Comparison of ENCODE assay signal across 11 cellular contexts in the genomic region with DNA sequence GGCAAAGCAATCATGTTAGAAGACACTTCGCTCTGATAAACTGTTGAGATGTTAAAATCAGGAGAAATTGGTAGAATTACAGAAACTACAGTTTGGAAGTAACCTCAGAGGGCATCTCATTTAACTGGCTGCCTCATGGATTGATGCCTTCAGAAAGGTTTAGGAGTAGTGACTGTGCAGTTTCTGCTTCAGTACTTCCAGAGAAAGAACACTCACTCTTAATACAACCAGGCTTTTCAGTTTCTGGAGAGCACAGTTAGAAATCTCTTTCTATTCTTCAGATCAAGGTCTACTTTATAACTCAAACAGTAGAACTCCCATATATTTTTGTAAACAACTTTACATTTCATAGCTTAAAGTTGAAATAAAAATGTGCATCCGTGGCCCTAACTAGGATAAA.
DNase-seq lines count a peak whose midpoint lies in the region; ATAC-seq and TF ChIP-seq lines count a peak whose summit lies in the region.
"Had no signal": no experiment of that assay in that cellular context is flagged by ENCODE, and none has a peak within 500 bp of the region (broad histone marks: within the 10 kb centered on the region; RNA-seq: fewer than 3 reads in every experiment).

No MANE protein-coding gene starts in this region.

- DNase-seq in HCT116 (ENCODE audit: low read depth, low spot score) (no peak), PC-9 (no peak), medulla oblongata (ENCODE audit: extremely low spot score) (peak; percentile 11), retina (peak; percentile 55), NCI-H2107 (lab: John Stamatoyannopoulos, UW) (no peak), NCI-H524 (lab: John Stamatoyannopoulos, UW) (no peak)
- DNase-seq: C1 segment of cervical spinal cord; CD4-positive, alpha-beta T cell; DND-41; GDM1 had no signal

- no peak overlapping the region for H3K4me2 ChIP-seq in HCT116 (ENCODE audit: low read length)
- H3K4me2 ChIP-seq in PC-9 = no peak overlapping the region

- H3K9me2 ChIP-seq in HCT116 (ENCODE audit: insufficient read depth) (no peaks in the 10 kb centered on the region), PC-9 (ENCODE audit: insufficient read depth) (no peaks in the 10 kb centered on the region; the same call in 1 of the 2 replicates)

- TF ChIP-seq RAD21 in HCT116 (IDR thresholded peaks at IDR 0.05; ENCODE audit: low read depth) = no peak

- ATAC-seq in HCT116 (no peak), HG03565 (IDR thresholded peaks at IDR 0.05; ENCODE audit: unreplicated experiment) (no peak)

- BruUV-seq in HCT116 (replicated peaks; lab: Mats Ljungman, UMichigan) = no TSS peak
- BruUV-seq in PC-9 (replicated peaks; lab: Mats Ljungman, UMichigan) = no TSS peak

- TF ChIP-seq POLR2A in HCT116 (IDR thresholded peaks at IDR 0.05; ENCODE audit: borderline replicate concordance, extremely low read depth, insufficient read depth, insufficient read length) = no peak

- H2AFZ ChIP-seq in HCT116 (ENCODE audit: low read depth, low read length, poor library complexity, severe bottlenecking) = peak overlapping the region; percentile 13
- 0 out of 2 replicates have a peak overlapping the region, but pooled peaks have one; percentile 53 for H2AFZ ChIP-seq in PC-9

- H3K79me2 ChIP-seq in HCT116 (ENCODE audit: insufficient read depth, low read length) (peaks cover 15% of the 10 kb centered on the region), PC-9 (ENCODE audit: low read depth) (no peaks in the 10 kb centered on the region)

- H3K27me3 ChIP-seq in HCT116 (ENCODE audit: insufficient read depth, low read length) (no peaks in the 10 kb centered on the region), PC-9 (ENCODE audit: insufficient read depth, low read depth) (no peaks in the 10 kb centered on the region)

- H4K20me1 ChIP-seq in HCT116 (ENCODE audit: insufficient read depth) (no peaks in the 10 kb centered on the region), PC-9 (ENCODE audit: insufficient read depth) (no peaks in the 10 kb centered on the region)

- H3K36me3 ChIP-seq in HCT116 (ENCODE audit: control insufficient read depth in 1 of 2, insufficient read depth in 2 of 2, low read length in 2 of 2) = no peaks in the 10 kb centered on the region
- H3K36me3 ChIP-seq in PC-9 (ENCODE audit: low read depth) = no peaks in the 10 kb centered on the region

- intact Hi-C loops in HCT116 (cut with micrococcal nuclease) (no loop called here), PC-9 (cut with micrococcal nuclease; ENCODE audit: unreplicated experiment) (no loop called here)

- no peaks in the 10 kb centered on the region for H3F3A ChIP-seq in PC-9 (ENCODE audit: insufficient read depth, low read depth)

- H3K9me3 ChIP-seq in HCT116 (ENCODE audit: control insufficient read depth in 1 of 2, insufficient read depth in 1 of 2, low read depth in 1 of 2, low read length in 2 of 2) = no peaks in the 10 kb centered on the region
- no peaks in the 10 kb centered on the region for H3K9me3 ChIP-seq in PC-9 (ENCODE audit: insufficient read depth, low read depth)

- RAD21 ChIA-PET in HCT116 (lab: Charles Lee; ENCODE audit: low non-redundant PET in 1 of 2, low total read pairs in 2 of 2, uncharacterized antibody in 2 of 2, unreplicated experiment in 2 of 2) = no interaction called here

- TF ChIP-seq CTCF in HCT116 (IDR thresholded peaks at IDR 0.05 in 2 of 3, conservative IDR thresholded peaks at IDR 0.05 in 1 of 3; ENCODE audit: borderline replicate concordance in 1 of 3, insufficient read depth in 1 of 3, low read depth in 2 of 3, low read length in 2 of 3) (no peak), PC-9 (conservative IDR thresholded peaks at IDR 0.05) (no peak)

- H3K4me1 ChIP-seq in HCT116 (ENCODE audit: control insufficient read depth in 1 of 2, insufficient read depth in 2 of 2, low read length in 2 of 2) (peaks cover 3 to 12% of the 10 kb centered on the region in 2 experiments; a peak in 3 of 4 replicates), PC-9 (replicated peaks; ENCODE audit: insufficient read depth) (peaks cover 15% of the 10 kb centered on the region)

- POLR2A ChIA-PET in HCT116 (lab: Charles Lee) = no interaction called here
- POLR2A ChIA-PET in PC-9 (lab: Charles Lee; ENCODE audit: unreplicated experiment) = no interaction called here

- no peak overlapping the region for H3K9ac ChIP-seq in HCT116 (ENCODE audit: low read length)

- H3K4me3 ChIP-seq in HCT116 (replicated peaks in 1 of 2; ENCODE audit: low read depth in 1 of 2, low read length in 2 of 2) = no peak overlapping the region
- no peak overlapping the region for H3K4me3 ChIP-seq in PC-9

- no peak overlapping the region for H3K27ac ChIP-seq in HCT116 (ENCODE audit: low read depth, low read length)
- H3K27ac ChIP-seq in PC-9 = no peak overlapping the region

- CTCF ChIA-PET in HCT116 (lab: Charles Lee) (no interaction called here), PC-9 (lab: Charles Lee) (no interaction called here)

TF ChIP-seq in HCT116, 20 proteins besides CTCF, POLR2A, EP300 and RAD21:
- TF ChIP-seq FOSL1 (IDR thresholded peaks at IDR 0.05; ENCODE audit: low read depth) = no peak
- TF ChIP-seq JUND (IDR thresholded peaks at IDR 0.05) = no peak
- TF ChIP-seq, protein P1, sequence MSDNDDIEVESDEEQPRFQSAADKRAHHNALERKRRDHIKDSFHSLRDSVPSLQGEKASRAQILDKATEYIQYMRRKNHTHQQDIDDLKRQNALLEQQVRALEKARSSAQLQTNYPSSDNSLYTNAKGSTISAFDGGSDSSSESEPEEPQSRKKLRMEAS (IDR thresholded peaks at IDR 0.05) = no peak
- no peak for TF ChIP-seq SRF (IDR thresholded peaks at IDR 0.05; ENCODE audit: low read depth)
- TF ChIP-seq, protein P2, sequence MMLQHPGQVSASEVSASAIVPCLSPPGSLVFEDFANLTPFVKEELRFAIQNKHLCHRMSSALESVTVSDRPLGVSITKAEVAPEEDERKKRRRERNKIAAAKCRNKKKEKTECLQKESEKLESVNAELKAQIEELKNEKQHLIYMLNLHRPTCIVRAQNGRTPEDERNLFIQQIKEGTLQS (IDR thresholded peaks at IDR 0.05) = no peak
- TF ChIP-seq YY1 (IDR thresholded peaks at IDR 0.05; ENCODE audit: extremely low read depth, insufficient replicate concordance, low read depth, low read length) = no peak
- no peak for TF ChIP-seq ELF1 (IDR thresholded peaks at IDR 0.05; ENCODE audit: borderline replicate concordance, low read depth)
- no peak for TF ChIP-seq TCF7L2 (IDR thresholded peaks at IDR 0.05; ENCODE audit: borderline replicate concordance, extremely low read depth, insufficient read depth, insufficient read length)
- no peak for TF ChIP-seq POLR2AphosphoS5 (IDR thresholded peaks at IDR 0.05; ENCODE audit: low read depth, low read length)
- TF ChIP-seq CBX3 (IDR thresholded peaks at IDR 0.05; ENCODE audit: low read depth) = no peak
- TF ChIP-seq SP1 (IDR thresholded peaks at IDR 0.05; ENCODE audit: low read depth) = no peak
- TF ChIP-seq EZH2phosphoT487 (IDR thresholded peaks at IDR 0.05; ENCODE audit: borderline replicate concordance) = no peak
- TF ChIP-seq SIN3A (IDR thresholded peaks at IDR 0.05; ENCODE audit: low read depth) = no peak
- no peak for TF ChIP-seq ZNF274 (IDR thresholded peaks at IDR 0.05; ENCODE audit: low read depth, low read length)
- TF ChIP-seq, protein P3, sequence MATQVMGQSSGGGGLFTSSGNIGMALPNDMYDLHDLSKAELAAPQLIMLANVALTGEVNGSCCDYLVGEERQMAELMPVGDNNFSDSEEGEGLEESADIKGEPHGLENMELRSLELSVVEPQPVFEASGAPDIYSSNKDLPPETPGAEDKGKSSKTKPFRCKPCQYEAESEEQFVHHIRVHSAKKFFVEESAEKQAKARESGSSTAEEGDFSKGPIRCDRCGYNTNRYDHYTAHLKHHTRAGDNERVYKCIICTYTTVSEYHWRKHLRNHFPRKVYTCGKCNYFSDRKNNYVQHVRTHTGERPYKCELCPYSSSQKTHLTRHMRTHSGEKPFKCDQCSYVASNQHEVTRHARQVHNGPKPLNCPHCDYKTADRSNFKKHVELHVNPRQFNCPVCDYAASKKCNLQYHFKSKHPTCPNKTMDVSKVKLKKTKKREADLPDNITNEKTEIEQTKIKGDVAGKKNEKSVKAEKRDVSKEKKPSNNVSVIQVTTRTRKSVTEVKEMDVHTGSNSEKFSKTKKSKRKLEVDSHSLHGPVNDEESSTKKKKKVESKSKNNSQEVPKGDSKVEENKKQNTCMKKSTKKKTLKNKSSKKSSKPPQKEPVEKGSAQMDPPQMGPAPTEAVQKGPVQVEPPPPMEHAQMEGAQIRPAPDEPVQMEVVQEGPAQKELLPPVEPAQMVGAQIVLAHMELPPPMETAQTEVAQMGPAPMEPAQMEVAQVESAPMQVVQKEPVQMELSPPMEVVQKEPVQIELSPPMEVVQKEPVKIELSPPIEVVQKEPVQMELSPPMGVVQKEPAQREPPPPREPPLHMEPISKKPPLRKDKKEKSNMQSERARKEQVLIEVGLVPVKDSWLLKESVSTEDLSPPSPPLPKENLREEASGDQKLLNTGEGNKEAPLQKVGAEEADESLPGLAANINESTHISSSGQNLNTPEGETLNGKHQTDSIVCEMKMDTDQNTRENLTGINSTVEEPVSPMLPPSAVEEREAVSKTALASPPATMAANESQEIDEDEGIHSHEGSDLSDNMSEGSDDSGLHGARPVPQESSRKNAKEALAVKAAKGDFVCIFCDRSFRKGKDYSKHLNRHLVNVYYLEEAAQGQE (IDR thresholded peaks at IDR 0.05; ENCODE audit: low read depth) = no peak
- TF ChIP-seq CEBPB (IDR thresholded peaks at IDR 0.05; ENCODE audit: low read depth) = no peak
- no peak for TF ChIP-seq EZH2 (IDR thresholded peaks at IDR 0.05)
- no peak for TF ChIP-seq EGR1 (IDR thresholded peaks at IDR 0.05; ENCODE audit: low read depth)
- no peak for TF ChIP-seq ZFX (IDR thresholded peaks at IDR 0.05)

Comparison
In these comparisons a context has a peak if more than half of its experiments do, and no peak if none do; other contexts are left out.
1. DNase-seq: peak in medulla oblongata (single experiment) and retina (single experiment); none in HCT116 (single experiment), PC-9 (0 of 2), NCI-H2107 (single experiment) and NCI-H524 (0 of 2).